ENCODE assay signal across 9 cellular contexts in genomic region chr16:2148714-2149629, GRCh38. TPM values are rescaled to one million over a fixed set of nuclear protein-coding genes. Genes with fewer than 3 reads are reported as not detected.
DNase-seq lines count a peak whose midpoint lies in the region; ATAC-seq and TF ChIP-seq lines count a peak whose summit lies in the region.
"Had no signal": no experiment of that assay in that cellular context is flagged by ENCODE, and none has a peak within 500 bp of the region (broad histone marks: within the 10 kb centered on the region; RNA-seq: fewer than 3 reads in every experiment).

No MANE protein-coding gene starts in this region.

- H3K36me3 ChIP-seq in H7 (replicated peaks; ENCODE audit: control insufficient read depth, insufficient read depth, low read length) (peaks cover 14% of the 10 kb centered on the region), WERI-Rb-1 (peaks cover 38% of the 10 kb centered on the region), gastroesophageal sphincter (peaks cover 0 to 11% of the 10 kb centered on the region in 2 donors)

- 0% methylated on average over 3 of the region's 62 CpGs; no CpG with 5 or more reads in 1 of the 2 donors for WGBS in gastroesophageal sphincter (ENCODE audit: low coverage in 1 of 2), 2 donors

- H3K4me3 ChIP-seq in AG10803 (ENCODE audit: low read length) (peak overlapping the region; percentile 37), H7 (ENCODE audit: insufficient read depth, low read depth, low read length) (peak overlapping the region; percentile 70), WERI-Rb-1 (ENCODE audit: low read depth, low read length) (peak overlapping the region; percentile 82), gastroesophageal sphincter (peak overlapping the region; percentile 32 to 55)
- H3K4me3 ChIP-seq: lung had no signal

- peaks cover 5 to 66% (median 50%) of the 10 kb centered on the region in 3 donors for H3K4me1 ChIP-seq in gastroesophageal sphincter

- H3K9me3 ChIP-seq in WERI-Rb-1 (ENCODE audit: severe bottlenecking) (no peaks in the 10 kb centered on the region), gastroesophageal sphincter (no peaks in the 10 kb centered on the region)

- TF ChIP-seq POLR2A in gastroesophageal sphincter (IDR thresholded peaks at IDR 0.05) = no peak

- peak overlapping the region; percentile 97 for H3K27ac ChIP-seq in WERI-Rb-1
- H3K27ac ChIP-seq in gastroesophageal sphincter = peak overlapping the region in 1 of 4 donors; percentile 80

- ATAC-seq in gastroesophageal sphincter = no peak
- ATAC-seq in GM19452 (IDR thresholded peaks at IDR 0.05; ENCODE audit: unreplicated experiment) = no peak
- no peak for ATAC-seq in HG03135 (IDR thresholded peaks at IDR 0.05; ENCODE audit: unreplicated experiment)

- H3K27me3 ChIP-seq in H7 (ENCODE audit: control insufficient read depth, insufficient read depth, low read length) = no peaks in the 10 kb centered on the region
- no peaks in the 10 kb centered on the region for H3K27me3 ChIP-seq in WERI-Rb-1 (ENCODE audit: insufficient read depth, low read depth, severe bottlenecking)
- no peaks in the 10 kb centered on the region for H3K27me3 ChIP-seq in gastroesophageal sphincter

- TF ChIP-seq EP300 in gastroesophageal sphincter (IDR thresholded peaks at IDR 0.05) = no peak

- no peak for DNase-seq in AG10803 (ENCODE audit: low read depth)
- peak; percentile 82 for DNase-seq in H7
- DNase-seq in WERI-Rb-1 = no peak
- DNase-seq in stimulated activated CD4-positive, alpha-beta T cell treated with anti-CD3 and anti-CD28 coated beads, Interleukin-2, amount 100 ng/mL, for 48 hours = peak; percentile 21 to 31
- DNase-seq in NK-92 (lab: John Stamatoyannopoulos, UW; ENCODE audit: unreplicated experiment) = no peak

- TF ChIP-seq CTCF in AG10803 (conservative IDR thresholded peaks at IDR 0.05; ENCODE audit: low read length) (no peak), WERI-Rb-1 (IDR thresholded peaks at IDR 0.05; ENCODE audit: low read depth, low read length) (no peak), gastroesophageal sphincter (IDR thresholded peaks at IDR 0.05) (peak in 3 of 4 experiments; percentile 6 to 24 (median 20))

RNA-seq across cellular contexts. Expression of gene RAB26, which starts 0.5 kb away (rescaled TPM):
- 9.2 and 10.7 TPM in 2 replicates for total RNA-seq in H7 (2014; rRNA removed; shearing (Covaris generic))
- total RNA-seq in gastroesophageal sphincter = 1 to 10 TPM in 1 of 4 donors, under 1 TPM in 1, not detected in 2; 0.39 to 1.0 TPM

RNA-seq across cellular contexts. Expression of gene TRAF7, which starts 6.6 kb away (rescaled TPM):
- total RNA-seq in H7 (2014; rRNA removed; shearing (Covaris generic)) = 147 and 153 TPM in 2 replicates
- 10 to 100 TPM; 36.3 to 70.1 (median 56.3) TPM for total RNA-seq in gastroesophageal sphincter

RNA-seq across cellular contexts. Expression of gene PKD1, which starts 13.3 kb away (rescaled TPM):
- total RNA-seq in H7 (2014; rRNA removed; shearing (Covaris generic)) = 45.6 and 64.4 TPM in 2 replicates
- total RNA-seq in gastroesophageal sphincter = 100 to 1,000 TPM; 181 to 492 (median 352) TPM

RNA-seq across cellular contexts. Expression of gene CASKIN1, which starts 47.4 kb away (rescaled TPM):
- 1.5 and 2.0 TPM in 2 replicates for total RNA-seq in H7 (2014; rRNA removed; shearing (Covaris generic))
- total RNA-seq in gastroesophageal sphincter = under 1 TPM in 2 of 4 donors, not detected in 2; 0.27 to 0.35 TPM

RNA-seq across cellular contexts. Expression of gene MLST8, which starts 56.3 kb away (rescaled TPM):
- 25.4 and 28.6 TPM in 2 replicates for total RNA-seq in H7 (2014; rRNA removed; shearing (Covaris generic))
- total RNA-seq in gastroesophageal sphincter = 10 to 100 TPM; 29.0 to 50.8 (median 34.1) TPM

Comparison
In these comparisons a context has a peak if more than half of its experiments do, and no peak if none do; other contexts are left out.
1. DNase-seq: peak in H7 (single experiment) and stimulated activated CD4-positive, alpha-beta T cell treated with anti-CD3 and anti-CD28 coated beads, Interleukin-2, amount 100 ng/mL, for 48 hours (2 of 2); none in AG10803 (single experiment), WERI-Rb-1 (single experiment) and NK-92 (single experiment).
2. CTCF ChIP-seq: peak in gastroesophageal sphincter (3 of 4); none in AG10803 (single experiment) and WERI-Rb-1 (single experiment).
3. Peak in every context shown above with its lines, with median percentiles within 50 percentile points of each other: H3K4me3 ChIP-seq.